Comparison of ENCODE assay signal across 1 cellular context in genomic region chr7:129067943-129068548, GRCh38.
TF ChIP-seq lines count a peak whose summit lies in the region.

No MANE protein-coding gene starts in this region.

TF ChIP-seq in K562, 482 proteins besides CTCF, POLR2A, EP300 and RAD21 (continued from another document):
- TF ChIP-seq ZNF717 (CRISPR knock-in tag; IDR thresholded peaks at IDR 0.05), result no peak
- peak; percentile 100 for TF ChIP-seq ZNF121 (CRISPR knock-in tag; conservative IDR thresholded peaks at IDR 0.05)
- TF ChIP-seq PTBP1 (IDR thresholded peaks at IDR 0.05; ENCODE audit: low read depth, low read length), result 0 out of 2 replicates have a peak, but pooled peaks have one; percentile 30
- no peak for TF ChIP-seq JUN (IDR thresholded peaks at IDR 0.05; ENCODE audit: borderline replicate concordance, low read depth, low read length)
- peak; percentile 57; the same call in 1 of the 2 replicates for TF ChIP-seq JUN (CRISPR knock-in tag; IDR thresholded peaks at IDR 0.05; ENCODE audit: borderline replicate concordance)
- no peak for TF ChIP-seq ELF2 (CRISPR knock-in tag; IDR thresholded peaks at IDR 0.05)
- TF ChIP-seq ZNF764 (CRISPR knock-in tag; IDR thresholded peaks at IDR 0.05; ENCODE audit: low read depth), result no peak
- TF ChIP-seq TCFL5 (CRISPR knock-in tag; conservative IDR thresholded peaks at IDR 0.05), result no peak
- TF ChIP-seq E2F8 (IDR thresholded peaks at IDR 0.05; ENCODE audit: low read depth, partially characterized antibody), result no peak
- no peak for TF ChIP-seq HCFC1 (IDR thresholded peaks at IDR 0.05; ENCODE audit: low read depth, low read length)
- TF ChIP-seq ZNF3 (CRISPR knock-in tag; IDR thresholded peaks at IDR 0.05), result no peak
- peak in 1 of 3 experiments; percentile 22 for TF ChIP-seq YY1 (IDR thresholded peaks at IDR 0.05; ENCODE audit: borderline replicate concordance in 1 of 3, control insufficient read depth in 1 of 3, extremely low read depth in 1 of 3, insufficient read depth in 3 of 3, insufficient read length in 1 of 3, insufficient replicate concordance in 2 of 3, low read depth in 1 of 3, low read length in 2 of 3)
- no peak for TF ChIP-seq MAFG (tag; conservative IDR thresholded peaks at IDR 0.05)
- TF ChIP-seq SPI1 (IDR thresholded peaks at IDR 0.05; ENCODE audit: borderline replicate concordance, low read depth, low read length), result peak; percentile 67; the same call in 1 of the 2 replicates
- peak in 1 of 3 experiments; percentile 36; a peak in 2 of 6 replicates for TF ChIP-seq ZBTB11 (CRISPR knock-in tag; IDR thresholded peaks at IDR 0.05)
- TF ChIP-seq ESRRA (IDR thresholded peaks at IDR 0.05; ENCODE audit: borderline replicate concordance, low read depth), result no peak
- TF ChIP-seq HDAC2 (IDR thresholded peaks at IDR 0.05), result peak; percentile 87
- TF ChIP-seq MAZ (CRISPR knock-in tag; conservative IDR thresholded peaks at IDR 0.05 in 1 of 2, IDR thresholded peaks at IDR 0.05 in 1 of 2), result peak in 1 of 2 experiments; percentile 33; a peak in 1 of 4 replicates
- no peak for TF ChIP-seq NFRKB (IDR thresholded peaks at IDR 0.05; ENCODE audit: low read depth)
- TF ChIP-seq SMAD4 (CRISPR knock-in tag; conservative IDR thresholded peaks at IDR 0.05), result peak; percentile 57
- TF ChIP-seq GABPB2 (CRISPR knock-in tag; conservative IDR thresholded peaks at IDR 0.05), result 0 out of 2 replicates have a peak, but pooled peaks have one; percentile 52
- peak; percentile 58; the same call in 1 of the 2 replicates for TF ChIP-seq ZNF263 (CRISPR knock-in tag; IDR thresholded peaks at IDR 0.05; ENCODE audit: borderline replicate concordance)
- peak; percentile 97 for TF ChIP-seq BCOR (IDR thresholded peaks at IDR 0.05)
- no peak for TF ChIP-seq CBFA2T2 (conservative IDR thresholded peaks at IDR 0.05)
- no peak for TF ChIP-seq KDM4B (IDR thresholded peaks at IDR 0.05; ENCODE audit: borderline replicate concordance in 2 of 2, low read depth in 1 of 2)
- peak; percentile 34; the same call in 1 of the 2 replicates for TF ChIP-seq SMARCA4 (IDR thresholded peaks at IDR 0.05)
- no peak for TF ChIP-seq ZNF583 (CRISPR knock-in tag; IDR thresholded peaks at IDR 0.05)
- no peak for TF ChIP-seq L3MBTL2 (IDR thresholded peaks at IDR 0.05)
- TF ChIP-seq PHB (CRISPR knock-in tag; IDR thresholded peaks at IDR 0.05), result no peak
- peak; percentile 74; the same call in 1 of the 2 replicates for TF ChIP-seq ADNP (tag; IDR thresholded peaks at IDR 0.05)
- no peak; the same call in 1 of the 2 replicates for TF ChIP-seq ZNF175 (CRISPR knock-in tag; IDR thresholded peaks at IDR 0.05; ENCODE audit: low read depth)
- no peak for TF ChIP-seq SREBF2 (CRISPR knock-in tag; IDR thresholded peaks at IDR 0.05)
- peak; percentile 68 to 88; a peak in 3 of 4 replicates for TF ChIP-seq KDM1A (IDR thresholded peaks at IDR 0.05)
- TF ChIP-seq ZBTB34 (CRISPR knock-in tag; IDR thresholded peaks at IDR 0.05), result no peak
